10 cellular contexts compared by ENCODE assay signal in the genomic region with DNA sequence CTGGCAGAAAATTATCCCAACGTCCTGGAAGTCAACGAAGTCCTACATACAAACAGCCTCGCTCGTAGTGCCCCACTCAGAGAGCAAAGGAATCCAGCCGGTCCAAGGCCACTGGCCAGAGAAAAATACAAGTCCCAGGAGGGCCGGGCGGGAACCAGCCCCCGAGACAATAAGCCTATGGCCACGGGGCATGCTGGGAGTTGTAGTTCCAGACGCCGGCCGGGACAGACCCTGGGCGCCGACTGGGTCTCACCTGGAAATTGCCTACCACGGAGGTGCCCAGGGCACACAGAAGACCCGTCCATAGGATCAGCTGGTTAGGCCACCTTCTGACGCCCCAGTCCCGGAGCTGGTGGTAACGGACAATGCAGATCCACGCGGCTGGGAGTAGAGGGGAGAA. TPM values are rescaled to one million over a fixed set of nuclear protein-coding genes. Genes with fewer than 3 reads are reported as not detected.
DNase-seq lines count a peak whose midpoint lies in the region; ATAC-seq and TF ChIP-seq lines count a peak whose summit lies in the region.
"Had no signal": no experiment of that assay in that cellular context is flagged by ENCODE, and none has a peak within 500 bp of the region (broad histone marks: within the 10 kb centered on the region; RNA-seq: fewer than 3 reads in every experiment).

No MANE protein-coding gene starts in this region.

- no peak overlapping the region for H3K27ac ChIP-seq in ovary
- H3K27ac ChIP-seq: breast epithelium, upper lobe of left lung had no signal

- WGBS in ovary, 3 donors, result 5 to 18% (median 7%) methylated on average over 21 of the region's 21 CpGs

- TF ChIP-seq POLR2A in ovary (IDR thresholded peaks at IDR 0.05), result no peak

- no peaks in the 10 kb centered on the region for H3K9me3 ChIP-seq in ovary
- H3K9me3 ChIP-seq: breast epithelium, upper lobe of left lung had no signal

- H3K4me1 ChIP-seq in ovary (ENCODE audit: insufficient read depth), result no peaks in the 10 kb centered on the region
- H3K4me1 ChIP-seq: breast epithelium, upper lobe of left lung had no signal

- TF ChIP-seq EP300 in ovary (IDR thresholded peaks at IDR 0.05), result no peak

- no peaks in the 10 kb centered on the region for H3K36me3 ChIP-seq in ovary
- H3K36me3 ChIP-seq: breast epithelium, upper lobe of left lung had no signal

- DNase-seq in GM03348 (ENCODE audit: low spot score) (peak; percentile 67), NCI-H526 treated with DMSO at 0.1 percent for 48 hours (lab: John Stamatoyannopoulos, UW) (peak; percentile 32), fibroblast of peridontal ligament (ENCODE audit: extremely low read depth) (peak; percentile 38), ovary (peak in 4 of 5 donors; percentile 36 to 75 (median 56)), LoVo (ENCODE audit: low spot score) (no peak)
- DNase-seq: upper lobe of left lung had no signal

- H3K27me3 ChIP-seq in ovary, result no peaks in the 10 kb centered on the region
- H3K27me3 ChIP-seq: upper lobe of left lung had no signal

- intact Hi-C loops in ovary (cut with DNase I), result no loop called here

- no peak overlapping the region for H3K4me3 ChIP-seq in ovary
- H3K4me3 ChIP-seq: breast epithelium, upper lobe of left lung had no signal

- no peak for TF ChIP-seq CTCF in ovary (IDR thresholded peaks at IDR 0.05)

- ATAC-seq in HG03280 (IDR thresholded peaks at IDR 0.05; ENCODE audit: unreplicated experiment), result no peak
- no peak for ATAC-seq in GM21447 (IDR thresholded peaks at IDR 0.05; ENCODE audit: unreplicated experiment)
- ATAC-seq in GM21515 (IDR thresholded peaks at IDR 0.05; ENCODE audit: unreplicated experiment), result no peak

RNA-seq across cellular contexts. Expression of gene TMEM150B, which starts 5.4 kb away (rescaled TPM):
- 1 to 10 TPM in 3 of 7 donors, under 1 TPM in 4; 0.36 to 3.9 (median 0.79) TPM for total RNA-seq in ovary
- polyA plus RNA-seq in ovary, result under 1 TPM; 0.55 to 0.73 TPM

RNA-seq across cellular contexts. Expression of gene KMT5C, which starts 19.9 kb away (rescaled TPM):
- 10 to 100 TPM in 6 of 7 donors, 1 to 10 TPM in 1; 8.1 to 26.2 (median 12.6) TPM for total RNA-seq in ovary
- polyA plus RNA-seq in ovary, result 10 to 100 TPM in 1 of 2 donors, under 1 TPM in 1; 0.37 to 11.9 TPM

RNA-seq across cellular contexts. Expression of gene COX6B2, which starts 34.7 kb away (rescaled TPM):
- 1 to 10 TPM in 1 of 7 donors, under 1 TPM in 5, not detected in 1; 0.20 to 1.5 (median 0.46) TPM for total RNA-seq in ovary
- polyA plus RNA-seq in ovary, result under 1 TPM in 1 of 2 donors, not detected in 1; 0.10 TPM

RNA-seq across cellular contexts. Expression of gene BRSK1, which starts 36.0 kb away (rescaled TPM):
- total RNA-seq in ovary, result 10 to 100 TPM in 1 of 7 donors, 1 to 10 TPM in 6; 1.9 to 11.3 (median 4.8) TPM
- 1 to 10 TPM; 2.3 to 5.0 TPM for polyA plus RNA-seq in ovary

RNA-seq across cellular contexts. Expression of gene HSPBP1, which starts 39.9 kb away (rescaled TPM):
- total RNA-seq in ovary, result 10 to 100 TPM; 20.5 to 40.7 (median 31.8) TPM
- 10 to 100 TPM in 1 of 2 donors, 1 to 10 TPM in 1; 3.6 to 36.5 TPM for polyA plus RNA-seq in ovary
